8 cellular contexts compared by ENCODE assay signal in genomic region chr3:25856902-25857518, GRCh38.
A peak's percentile ranks its signal among the peaks of the same experiment; 100 is the strongest.
DNase-seq lines count a peak whose midpoint lies in the region; ATAC-seq, FAIRE-seq and TF ChIP-seq lines count a peak whose summit lies in the region.

No MANE protein-coding gene starts in this region.

- H3K27me3 ChIP-seq in tibial nerve = no peaks in the 10 kb centered on the region

- H3K4me3 ChIP-seq in tibial nerve = no peak overlapping the region

- no peaks in the 10 kb centered on the region for H3K4me1 ChIP-seq in tibial nerve

- POLR2A ChIA-PET in activated CD8-positive, alpha-beta T cell treated with anti-CD3 and anti-CD28 coated beads for 36 hours (lab: Charles Lee) = no interaction called here

- H3K9me3 Mint-ChIP-seq in CD14-positive monocyte = peaks cover 3 to 9% (median 7%) of the 10 kb centered on the region in 7 donors
- peaks cover 4% of the 10 kb centered on the region for H3K9me3 Mint-ChIP-seq in activated CD8-positive, alpha-beta T cell treated with anti-CD3 and anti-CD28 coated beads for 36 hours

- WGBS in tibial nerve, 2 donors = 69 to 70% methylated on average over 3 of the region's 3 CpGs

- DNase-seq in CD14-positive monocyte (ENCODE audit: low spot score) = no peak
- DNase-seq in GM18507 (ENCODE audit: extremely low spot score, insufficient read length, low read depth) = peak; percentile 25
- peak; percentile 3 for DNase-seq in NCI-H1092 (lab: John Stamatoyannopoulos, UW)
- peak; percentile 9 for DNase-seq in activated CD8-positive, alpha-beta T cell treated with anti-CD3 and anti-CD28 coated beads for 36 hours
- DNase-seq in iPS-NIHi7 (ENCODE audit: extremely low spot score) = peak; percentile 51
- DNase-seq in tibial nerve (ENCODE audit: low spot score in 2 of 2) = peak in 1 of 2 donors; percentile 10
- DNase-seq in activated CD4-positive, alpha-beta T cell treated with anti-CD3 and anti-CD28 coated beads, Interleukin-2, amount 50 U/mL, for 48 hours = no peak

- no peak for TF ChIP-seq POLR2A in tibial nerve (IDR thresholded peaks at IDR 0.05)

- peaks cover 0 to 7% (median 0%) of the 10 kb centered on the region in 4 donors for H3K9me3 ChIP-seq in tibial nerve

- TF ChIP-seq CTCF in CD14-positive monocyte (IDR thresholded peaks at IDR 0.05) = peak; percentile 79
- TF ChIP-seq CTCF in activated CD8-positive, alpha-beta T cell treated with anti-CD3 and anti-CD28 coated beads for 36 hours (IDR thresholded peaks at IDR 0.05) = peak; percentile 68
- peak; percentile 45 to 63 (median 48) for TF ChIP-seq CTCF in tibial nerve (IDR thresholded peaks at IDR 0.05)

- no peak overlapping the region for H3K27ac ChIP-seq in tibial nerve

- peak; percentile 78 for FAIRE-seq in GM18507 (lab: Jason Lieb, UNC)

- no peaks in the 10 kb centered on the region for H3K36me3 Mint-ChIP-seq in CD14-positive monocyte
- H3K36me3 Mint-ChIP-seq in activated CD8-positive, alpha-beta T cell treated with anti-CD3 and anti-CD28 coated beads for 36 hours (ENCODE audit: low read depth) = peaks cover 2% of the 10 kb centered on the region

- H3K4me1 Mint-ChIP-seq in CD14-positive monocyte = no peaks in the 10 kb centered on the region
- H3K4me1 Mint-ChIP-seq in activated CD8-positive, alpha-beta T cell treated with anti-CD3 and anti-CD28 coated beads for 36 hours (ENCODE audit: low read depth) = peaks cover 12% of the 10 kb centered on the region

- peak; percentile 86 for ATAC-seq in HG02798 (IDR thresholded peaks at IDR 0.05; ENCODE audit: poor library complexity, unreplicated experiment)
- peak; percentile 92 for ATAC-seq in activated CD8-positive, alpha-beta T cell treated with anti-CD3 and anti-CD28 coated beads for 36 hours

- TF ChIP-seq EP300 in tibial nerve (IDR thresholded peaks at IDR 0.05) = no peak

- no peaks in the 10 kb centered on the region for H3K36me3 ChIP-seq in tibial nerve

- intact Hi-C loops in CD14-positive monocyte (cut with micrococcal nuclease) = loop anchor here in 1 of 2 donors (5.0 kb wide), 1 partner anchor 210 kb away; no protein-coding TSS in a partner anchor
- intact Hi-C loops in activated CD8-positive, alpha-beta T cell treated with anti-CD3 and anti-CD28 coated beads for 36 hours (cut with micrococcal nuclease) = loop anchor here (1.0 to 5.0 kb wide), 2 partner anchors 195 to 209 kb away; partner anchors contain the start of gene TOP2B

- no peak overlapping the region for H3K27ac Mint-ChIP-seq in CD14-positive monocyte
- H3K27ac Mint-ChIP-seq in activated CD8-positive, alpha-beta T cell treated with anti-CD3 and anti-CD28 coated beads for 36 hours = no peak overlapping the region

- no peak overlapping the region for H3K4me3 Mint-ChIP-seq in CD14-positive monocyte
- no peak overlapping the region for H3K4me3 Mint-ChIP-seq in activated CD8-positive, alpha-beta T cell treated with anti-CD3 and anti-CD28 coated beads for 36 hours

- H3K27me3 Mint-ChIP-seq in CD14-positive monocyte (ENCODE audit: low read depth in 3 of 3) = peaks cover 0 to 3% (median 2%) of the 10 kb centered on the region in 3 donors
- peaks cover 4% of the 10 kb centered on the region for H3K27me3 Mint-ChIP-seq in activated CD8-positive, alpha-beta T cell treated with anti-CD3 and anti-CD28 coated beads for 36 hours

- CTCF ChIA-PET in activated CD8-positive, alpha-beta T cell treated with anti-CD3 and anti-CD28 coated beads for 36 hours (lab: Charles Lee) = interaction anchor here (0.7 to 7.1 kb wide), 29 partner anchors 8 to 854 kb away, joined by 3 to 94 read pairs (median 4); no protein-coding TSS in a partner anchor

Comparison
In these comparisons a context has a peak if more than half of its experiments do, and no peak if none do; other contexts are left out.
1. DNase-seq: peak in GM18507 (single experiment), NCI-H1092 (single experiment), activated CD8-positive, alpha-beta T cell treated with anti-CD3 and anti-CD28 coated beads for 36 hours (single experiment) and iPS-NIHi7 (single experiment); none in CD14-positive monocyte (single experiment) and activated CD4-positive, alpha-beta T cell treated with anti-CD3 and anti-CD28 coated beads, Interleukin-2, amount 50 U/mL, for 48 hours (0 of 2).
2. Peak in every context shown above with its lines, with median percentiles within 50 percentile points of each other: CTCF ChIP-seq.